26 cellular contexts compared by ENCODE assay signal in genomic region chr7:104652865-104653264, GRCh38.
"Had no signal": no experiment of that assay in that cellular context is flagged by ENCODE, and none has a peak within 500 bp of the region (broad histone marks: within the 10 kb centered on the region; RNA-seq: fewer than 3 reads in every experiment).

No MANE protein-coding gene starts in this region.

- H3K9me3 ChIP-seq: stomach, suprapubic skin, testis, thoracic aorta, thyroid gland, tibial artery, tibial nerve, transverse colon, upper lobe of left lung, upper lobe of right lung, uterus, vagina had no signal

- H3K27ac ChIP-seq: stomach, suprapubic skin, testis, thoracic aorta, thyroid gland, tibial artery, tibial nerve, transverse colon, upper lobe of left lung, upper lobe of right lung, uterus, vagina had no signal

- FAIRE-seq: urothelium cell line had no signal

- H3K27me3 ChIP-seq: stomach, suprapubic skin, testis, thyroid gland, tibial nerve, transverse colon, upper lobe of left lung, upper lobe of right lung, uterus, vagina had no signal

- DNase-seq: stimulated activated CD4-positive, alpha-beta T cell treated with anti-CD3 and anti-CD28 coated beads, Interleukin-2, amount 100 ng/mL, for 48 hours; stimulated activated CD4-positive, alpha-beta T cell treated with anti-CD3 and anti-CD28 coated beads, Interleukin-4, amount 100 ng/mL, for 1 hour; stimulated activated CD4-positive, alpha-beta T cell treated with anti-CD3 and anti-CD28 coated beads, Interleukin-4, amount 100 ng/mL, for 24 hours; stimulated activated CD4-positive, alpha-beta T cell treated with anti-CD3 and anti-CD28 coated beads, Interleukin-4, amount 100 ng/mL, for 4 hours; stimulated activated CD8-positive, alpha-beta memory T cell treated with anti-CD3 and anti-CD28 coated beads, Interleukin-4, amount 100 ng/mL, for 48 hours; stimulated activated naive B cell treated with anti-CD40 and anti-IgM and Interleukin-4, amounts not matched to agents 10 μg/mL and 1 μg/mL and 100 μg/mL, for 72 hours; stimulated activated naive CD4-positive, alpha-beta T cell; stimulated activated naive CD4-positive, alpha-beta T cell treated with Interleukin-2 at 50 U/mL for 16 hours; stimulated activated naive CD8-positive, alpha-beta T cell treated with anti-CD3 and anti-CD28 coated beads, Interleukin-15, amount 100 ng/mL, for 72 hours; stimulated activated naive CD8-positive, alpha-beta T cell treated with anti-CD3 and anti-CD28 coated beads, Interleukin-15, Interleukin-2, amounts not matched to agents 100 U/mL and 50 U/mL, for 24 hours; stomach; testis; thyroid gland; tibial artery; transverse colon; trophoblast cell; upper lobe of left lung; upper lobe of right lung; uterus had no signal

- H3K4me3 ChIP-seq: stomach, suprapubic skin, testis, thoracic aorta, thyroid gland, tibial artery, tibial nerve, transverse colon, upper lobe of left lung, upper lobe of right lung, uterus, vagina had no signal

- H3K36me3 ChIP-seq: stomach, suprapubic skin, thoracic aorta, thyroid gland, tibial artery, tibial nerve, transverse colon, upper lobe of left lung, upper lobe of right lung, uterus, vagina had no signal

- H3K4me1 ChIP-seq: suprapubic skin, thyroid gland, tibial artery, transverse colon, upper lobe of left lung, upper lobe of right lung, uterus, vagina had no signal

- ATAC-seq: stimulated activated effector memory CD8-positive, alpha-beta T cell treated with anti-CD3 and anti-CD28 coated beads, Interleukin-12 subunit alpha, Interleukin-12 subunit beta, amount 100 ng/mL, for 72 hours; stimulated activated memory B cell treated with anti-CD40 and anti-IgM and Interleukin-4, amounts not matched to agents 10 μg/mL and 1 μg/mL and 100 μg/mL, for 72 hours; stimulated activated naive B cell treated with anti-CD40 and anti-IgM and Interleukin-4, amounts not matched to agents 10 μg/mL and 1 μg/mL and 100 μg/mL, for 72 hours; stimulated activated naive CD8-positive, alpha-beta T cell treated with anti-CD3 and anti-CD28 coated beads, Interleukin-15, amount 100 ng/mL, for 72 hours; stimulated activated naive CD8-positive, alpha-beta T cell treated with anti-CD3 and anti-CD28 coated beads, Interleukin-15, Interleukin-2, amounts not matched to agents 100 U/mL and 50 U/mL, for 24 hours; upper lobe of right lung had no signal
